In genomic region chr2:71240794-71241193, GRCh38 we compare ENCODE assay signal across 27 cellular contexts. TPM values are rescaled to one million over a fixed set of nuclear protein-coding genes. Genes with fewer than 3 reads are reported as not detected.
A peak's percentile ranks its signal among the peaks of the same experiment; 100 is the strongest.
DNase-seq lines count a peak whose midpoint lies in the region; ATAC-seq, FAIRE-seq and TF ChIP-seq lines count a peak whose summit lies in the region.
"Had no signal": no experiment of that assay in that cellular context is flagged by ENCODE, and none has a peak within 500 bp of the region (broad histone marks: within the 10 kb centered on the region; RNA-seq: fewer than 3 reads in every experiment).

No MANE protein-coding gene starts in this region.

- TF ChIP-seq CTCF in liver (IDR thresholded peaks at IDR 0.05; ENCODE audit: low read depth, low read length, missing input control) = no peak
- TF ChIP-seq CTCF in HepG2 (CRISPR knock-in tag; IDR thresholded peaks at IDR 0.05) = no peak
- no peak for TF ChIP-seq CTCF in endothelial cell (IDR thresholded peaks at IDR 0.05; ENCODE audit: unreplicated experiment)

- DNase-seq in HepG2 (ENCODE audit: low spot score) = no peak
- peak; percentile 45 for DNase-seq in globus pallidus (ENCODE audit: low spot score)
- DNase-seq in HCEC 1CT = no peak
- DNase-seq in endothelial cell (ENCODE audit: low spot score) = no peak
- no peak for DNase-seq in effector CD8-positive, alpha-beta T cell (lab: John Stamatoyannopoulos, UW)
- DNase-seq: activated B cell treated with CpG ODN at 0.5 μM for 24 hours; activated naive CD4-positive, alpha-beta T cell treated with anti-CD3 and anti-CD28 coated beads, Interleukin-2, amount 50 U/mL, for 16 hours; aorta; BE2C; CD8-positive, alpha-beta memory T cell; central memory CD4-positive, alpha-beta T cell; dermis blood vessel endothelial cell; DMS 273 treated with DMSO at 0.1 percent for 48 hours; kidney; mammary epithelial cell; MV-4-11; NCI-H1436 treated with DMSO at 0.1 percent for 48 hours; PC-9; SHP77 treated with DMSO at 0.1 percent for 48 hours; stomach; tibial artery had no signal

- POLR2A ChIA-PET in HepG2 (lab: Yijun Ruan, JAX) = no interaction called here

- no peaks in the 10 kb centered on the region for H3K36me3 Mint-ChIP-seq in endothelial cell (ENCODE audit: low read depth, unreplicated experiment)
- H3K36me3 Mint-ChIP-seq: CD8-positive, alpha-beta memory T cell had no signal

- no peaks in the 10 kb centered on the region for H3K4me1 ChIP-seq in liver (ENCODE audit: control insufficient read depth in 4 of 4, insufficient read depth in 4 of 4, low read length in 3 of 4)
- no peaks in the 10 kb centered on the region for H3K4me1 ChIP-seq in HepG2 (ENCODE audit: insufficient read depth, low read length)
- H3K4me1 ChIP-seq: BE2C, prostate gland, tibial artery had no signal

- 81% methylated on average over 3 of the region's 3 CpGs for WGBS in liver
- 16% methylated on average over 3 of the region's 3 CpGs for WGBS in HepG2 (ENCODE audit: low lambda C conversion rate)

- H3K36me3 ChIP-seq in liver (ENCODE audit: control insufficient read depth in 4 of 4, insufficient read depth in 3 of 4, low read depth in 1 of 4, low read length in 3 of 4) = no peaks in the 10 kb centered on the region
- no peaks in the 10 kb centered on the region for H3K36me3 ChIP-seq in HepG2 (replicated peaks in 1 of 2; ENCODE audit: control insufficient read depth in 1 of 2, insufficient read depth in 2 of 2, low read length in 2 of 2)
- H3K36me3 ChIP-seq: BE2C, neutrophil, prostate gland, stomach, tibial artery had no signal

- BruUV-seq in HepG2 (replicated peaks; lab: Mats Ljungman, UMichigan) = no TSS peak

- H3K9me3 Mint-ChIP-seq in endothelial cell (ENCODE audit: unreplicated experiment) = no peaks in the 10 kb centered on the region
- H3K9me3 Mint-ChIP-seq: activated B cell treated with CpG ODN at 0.5 μM for 24 hours; CD8-positive, alpha-beta memory T cell had no signal

- FAIRE-seq in HepG2 (lab: Jason Lieb, UNC) = no peak
- FAIRE-seq: GM12891, kidney had no signal

- H2AFZ ChIP-seq in HepG2 (ENCODE audit: low read length) = no peak overlapping the region
- H2AFZ ChIP-seq: PC-9 had no signal

- no peaks in the 10 kb centered on the region for H3K79me2 ChIP-seq in HepG2 (ENCODE audit: insufficient read depth, low read length)

- peaks cover 4% of the 10 kb centered on the region for H3K27me3 Mint-ChIP-seq in endothelial cell (ENCODE audit: unreplicated experiment)

- H3K27ac ChIP-seq in liver (ENCODE audit: low read depth in 1 of 2, low read length in 2 of 2) (no peak overlapping the region), HepG2 (ENCODE audit: extremely low read length, insufficient read depth, low read length) (no peak overlapping the region), layer of hippocampus (ENCODE audit: low read depth, low read length) (peak overlapping the region; percentile 32)
- H3K27ac ChIP-seq: neutrophil, PC-9, prostate gland, tibial artery had no signal

- TF ChIP-seq POLR2A in HepG2 (IDR thresholded peaks at IDR 0.05; ENCODE audit: insufficient read depth in 1 of 2, low read depth in 2 of 2, low read length in 2 of 2) = no peak
- no peak for TF ChIP-seq POLR2A in GM18505 (IDR thresholded peaks at IDR 0.05; ENCODE audit: borderline replicate concordance, extremely low read depth, insufficient read depth, insufficient read length)

- TF ChIP-seq EP300 in HepG2 (IDR thresholded peaks at IDR 0.05; ENCODE audit: low read depth in 2 of 2, low read length in 2 of 2) = no peak
- TF ChIP-seq EP300 in HepG2 (CRISPR knock-in tag; IDR thresholded peaks at IDR 0.05; ENCODE audit: borderline replicate concordance) = no peak

- in situ Hi-C loops in HepG2 (cut with HindIII; ENCODE audit: extremely low pct_ligation_motif_present, low pct_unique_long_range_greater_than_20kb) = no loop called here

- H3K4me2 ChIP-seq in HepG2 (ENCODE audit: low read depth, low read length) = no peak overlapping the region
- H3K4me2 ChIP-seq: PC-9 had no signal

- no peak overlapping the region for H3K4me3 ChIP-seq in liver (ENCODE audit: low read depth in 1 of 3, low read length in 3 of 3)
- no peak overlapping the region for H3K4me3 ChIP-seq in HepG2 (replicated peaks in 1 of 3; ENCODE audit: insufficient read depth in 1 of 3, low read depth in 2 of 3, low read length in 3 of 3)
- H3K4me3 ChIP-seq: PC-9, prostate gland, stomach, tibial artery had no signal

- CTCF ChIA-PET in HepG2 (lab: Yijun Ruan, JAX; ENCODE audit: low intra/inter-chr PET ratio, low total read pairs) = no interaction called here

- intact Hi-C loops in HepG2 (cut with micrococcal nuclease; ENCODE audit: unreplicated experiment) = no loop called here

- H3K9me3 ChIP-seq in liver (ENCODE audit: control insufficient read depth in 4 of 4, low read length in 3 of 4) = no peaks in the 10 kb centered on the region
- no peaks in the 10 kb centered on the region for H3K9me3 ChIP-seq in HepG2 (ENCODE audit: low read length)
- H3K9me3 ChIP-seq: BE2C, neutrophil, prostate gland, stomach, tibial artery had no signal

- no peak overlapping the region for H3K9ac ChIP-seq in liver (ENCODE audit: low read depth in 1 of 2, low read length in 2 of 2)
- H3K9ac ChIP-seq in HepG2 (ENCODE audit: insufficient read depth, low read depth, low read length) = no peak overlapping the region

- no peaks in the 10 kb centered on the region for H4K20me1 ChIP-seq in HepG2 (ENCODE audit: insufficient read depth, low read length)

- no peak overlapping the region for H3K27ac Mint-ChIP-seq in endothelial cell (ENCODE audit: unreplicated experiment)
- H3K27ac Mint-ChIP-seq: activated B cell treated with CpG ODN at 0.5 μM for 24 hours; CD8-positive, alpha-beta memory T cell had no signal

- no peak for TF ChIP-seq RAD21 in liver (IDR thresholded peaks at IDR 0.05)
- TF ChIP-seq RAD21 in HepG2 (CRISPR knock-in tag; IDR thresholded peaks at IDR 0.05) = no peak

- peaks cover 4% of the 10 kb centered on the region for H3K4me1 Mint-ChIP-seq in endothelial cell (ENCODE audit: unreplicated experiment)
- H3K4me1 Mint-ChIP-seq: CD8-positive, alpha-beta memory T cell had no signal

- no peak overlapping the region for H3K4me3 Mint-ChIP-seq in endothelial cell (ENCODE audit: unreplicated experiment)
- H3K4me3 Mint-ChIP-seq: activated B cell treated with CpG ODN at 0.5 μM for 24 hours; CD8-positive, alpha-beta memory T cell had no signal

- ATAC-seq in HepG2 (no peak), GM18505 (IDR thresholded peaks at IDR 0.05; ENCODE audit: unreplicated experiment) (no peak)

- H3K27me3 ChIP-seq in liver (ENCODE audit: control insufficient read depth in 4 of 4, insufficient read depth in 4 of 4, low read length in 3 of 4) (no peaks in the 10 kb centered on the region), HepG2 (ENCODE audit: control insufficient read depth in 1 of 2, insufficient read depth in 2 of 2, low read length in 2 of 2) (peaks cover 2 to 21% of the 10 kb centered on the region in 2 experiments; a peak in 4 of 5 replicates), layer of hippocampus (ENCODE audit: control insufficient read depth, insufficient read depth, low read length) (no peaks in the 10 kb centered on the region)
- H3K27me3 ChIP-seq: BE2C, stomach, tibial artery had no signal

TF ChIP-seq in liver, 16 proteins besides CTCF, POLR2A, EP300 and RAD21:
- TF ChIP-seq RXRA (IDR thresholded peaks at IDR 0.05) = no peak
- peak; percentile 31 for TF ChIP-seq NR2F2 (IDR thresholded peaks at IDR 0.05)

TF ChIP-seq in HepG2, 621 proteins besides CTCF, POLR2A, EP300 and RAD21:
- TF ChIP-seq ZBTB14 (CRISPR knock-in tag; IDR thresholded peaks at IDR 0.05) = no peak
- no peak for TF ChIP-seq FOXP1 (IDR thresholded peaks at IDR 0.05)
- no peak for TF ChIP-seq FOXP1 (CRISPR knock-in tag; IDR thresholded peaks at IDR 0.05)

RNA-seq across cellular contexts. Expression of gene PAIP2B, which starts 13.9 kb away (rescaled TPM):
- total RNA-seq in liver (10 to 100 TPM; 10.9 to 28.6 TPM), HepG2 (2016; rRNA removed; fragmentation: Illumina TruSeq; extraction: Trizol) (0.29 and 0.46 TPM in 2 replicates), endothelial cell (ENCODE audit: unreplicated experiment) (2.9 TPM)
- polyA plus RNA-seq in liver (10 to 100 TPM in 1 of 2 donors, 1 to 10 TPM in 1; 4.8 to 10.2 TPM), HepG2 (2011; rRNA removed) (0.16 and 0.18 TPM in 2 replicates)
- total RNA-seq in HepG2 (2016; cell fraction: cytosol; rRNA removed; fragmentation: Illumina TruSeq; extraction: Trizol; ENCODE audit: low read depth) = under 0.01 TPM in 1 of 2 replicates, not detected in the other
- 0.26 and 0.46 TPM in 2 replicates for total RNA-seq in HepG2 (2016; cell fraction: insoluble cytoplasmic fraction; rRNA removed; fragmentation: Illumina TruSeq; extraction: Trizol)
- total RNA-seq in HepG2 (2016; cell fraction: membrane; rRNA removed; fragmentation: Illumina TruSeq; extraction: Trizol) = 0.12 and 0.17 TPM in 2 replicates
- total RNA-seq in HepG2 (2016; cell fraction: nucleus; rRNA removed; fragmentation: Illumina TruSeq; extraction: Trizol) = 0.25 TPM in 2 replicates
- 0.08 and 0.21 TPM in 2 replicates for polyA plus RNA-seq in HepG2 (2011; cell fraction: cytosol; rRNA removed)
- 0.08 and 0.24 TPM in 2 replicates for polyA plus RNA-seq in HepG2 (2011; cell fraction: nucleus; rRNA removed)
- 0.31 and 0.78 TPM in 2 replicates for polyA plus RNA-seq in HepG2 (2012)
- polyA plus RNA-seq in HepG2 (2016; cell fraction: cytosol; fragmentation: Illumina TruSeq; extraction: Trizol; ENCODE audit: low read depth) = 0.03 and 0.05 TPM in 2 replicates
- 0.28 and 0.29 TPM in 2 replicates for polyA plus RNA-seq in HepG2 (2016; cell fraction: insoluble cytoplasmic fraction; fragmentation: Illumina TruSeq; extraction: Trizol; ENCODE audit: low read depth)
- polyA plus RNA-seq in HepG2 (2016; cell fraction: membrane; fragmentation: Illumina TruSeq; extraction: Trizol; ENCODE audit: low read depth) = 0.05 and 0.06 TPM in 2 replicates
- polyA plus RNA-seq in HepG2 (2016; cell fraction: nucleus; fragmentation: Illumina TruSeq; extraction: Trizol; ENCODE audit: insufficient read depth, low read depth) = 0.26 and 0.29 TPM in 2 replicates
- 0.02 and 0.14 TPM in 2 replicates for polyA minus RNA-seq in HepG2 (2011; rRNA and poly(A)+ RNA removed; ENCODE audit: low replicate concordance)
- 0.18 and 0.30 TPM in 2 replicates for polyA minus RNA-seq in HepG2 (2011; cell fraction: cytosol; rRNA and poly(A)+ RNA removed)
- polyA minus RNA-seq in HepG2 (2011; cell fraction: nucleus; rRNA and poly(A)+ RNA removed) = 0.26 and 0.37 TPM in 2 replicates
